31 cellular contexts compared by ENCODE assay signal in the genomic region with DNA sequence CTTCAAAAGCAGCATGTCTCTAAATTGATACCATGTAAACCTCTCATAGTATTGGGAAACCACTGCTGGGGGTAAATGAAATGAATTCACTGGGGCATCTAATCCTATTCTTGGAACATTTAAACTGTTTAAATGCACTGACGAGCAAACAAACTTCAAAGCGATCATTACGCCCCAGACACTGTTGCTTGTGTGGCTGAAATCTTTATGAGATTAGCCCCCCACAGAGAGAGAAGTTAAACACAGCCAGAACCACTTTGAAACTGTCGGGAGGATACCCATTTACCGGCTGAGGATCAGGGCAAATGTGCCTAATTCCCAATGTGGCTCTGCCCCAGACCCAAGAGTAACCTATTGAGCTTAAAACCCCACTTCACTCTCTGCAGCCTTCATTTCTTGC.
DNase-seq lines count a peak whose midpoint lies in the region; ATAC-seq, FAIRE-seq and TF ChIP-seq lines count a peak whose summit lies in the region.
"Had no signal": no experiment of that assay in that cellular context is flagged by ENCODE, and none has a peak within 500 bp of the region (broad histone marks: within the 10 kb centered on the region; RNA-seq: fewer than 3 reads in every experiment).

No MANE protein-coding gene starts in this region.

- H2BK120ac ChIP-seq in H1 (replicated peaks; ENCODE audit: low read depth, low read length) (no peak overlapping the region), mesendoderm (ENCODE audit: low read depth, low read length) (no peak overlapping the region)

- ATAC-seq in aorta (ENCODE audit: low FRiP score) (no peak), left colon (no peak)
- ATAC-seq: GM12878, HCT116, HepG2, K562, T-cell had no signal

- H3K23me2 ChIP-seq in H1 (ENCODE audit: low read depth, low read length): no peaks in the 10 kb centered on the region

- no peaks in the 10 kb centered on the region for H4K20me1 ChIP-seq in H1 (replicated peaks in 1 of 2; ENCODE audit: control insufficient read depth in 1 of 2, insufficient read depth in 2 of 2, low read length in 2 of 2)
- H4K20me1 ChIP-seq: BLaER1 treated with 17β-estradiol and CSF1 and Interleukin-3, amounts not matched to agents 10 nM and 100 nM had no signal

- no peak for TF ChIP-seq POLR2A in H1 (IDR thresholded peaks at IDR 0.05; ENCODE audit: control extremely low read depth in 1 of 2, low read depth in 2 of 2, low read length in 2 of 2)

- H4K5ac ChIP-seq in H1 (ENCODE audit: insufficient read length, low read depth, low read length) (no peak overlapping the region), mesendoderm (ENCODE audit: low read length) (no peak overlapping the region)

- H3K79me2 ChIP-seq in H1 (ENCODE audit: control insufficient read depth in 1 of 2, insufficient read depth in 2 of 2, low read length in 2 of 2) (no peaks in the 10 kb centered on the region), mesendoderm (ENCODE audit: control insufficient read depth, insufficient read depth, low read length) (no peaks in the 10 kb centered on the region)

- no peaks in the 10 kb centered on the region for H3K9me3 ChIP-seq in H1 (ENCODE audit: insufficient read depth in 2 of 2, low read depth in 1 of 2, low read length in 1 of 2)
- no peaks in the 10 kb centered on the region for H3K9me3 ChIP-seq in aorta (ENCODE audit: control insufficient read depth, low read length)
- H3K9me3 ChIP-seq: BLaER1 treated with 17β-estradiol and CSF1 and Interleukin-3, amounts not matched to agents 10 nM and 100 nM; Caco-2; SJSA1 had no signal

- H4K91ac ChIP-seq in H1 (replicated peaks; ENCODE audit: insufficient read length, low read length): no peak overlapping the region

- no peak overlapping the region for H2AFZ ChIP-seq in H1 (ENCODE audit: low read length)

- H2BK5ac ChIP-seq in H1 (ENCODE audit: low read depth, low read length): no peak overlapping the region
- no peak overlapping the region for H2BK5ac ChIP-seq in mesendoderm (ENCODE audit: low read length)

- CTCF ChIA-PET in HEK293T (lab: Yijun Ruan, JAX) (no interaction called here), H1 (lab: Charles Lee; ENCODE audit: partially characterized antibody) (no interaction called here)

- H3K79me1 ChIP-seq in H1 (ENCODE audit: low read depth, low read length) (no peaks in the 10 kb centered on the region), mesendoderm (ENCODE audit: low read length) (no peaks in the 10 kb centered on the region)

- no peak overlapping the region for H3K18ac ChIP-seq in H1 (ENCODE audit: extremely low read depth, low read length)
- H3K18ac ChIP-seq in mesendoderm (ENCODE audit: low read length): no peak overlapping the region

- intact Hi-C loops in aorta (cut with DNase I) (no loop called here), left colon (cut with DNase I, micrococcal nuclease) (no loop called here)

- H4K8ac ChIP-seq in H1 (ENCODE audit: extremely low read depth, insufficient read depth, low read length): no peak overlapping the region
- H4K8ac ChIP-seq in mesendoderm (ENCODE audit: low read depth, low read length): no peak overlapping the region

- no peak overlapping the region for H3K23ac ChIP-seq in H1 (ENCODE audit: insufficient read length)
- no peak overlapping the region for H3K23ac ChIP-seq in mesendoderm (ENCODE audit: low read length)

- H3K56ac ChIP-seq in H1 (replicated peaks; ENCODE audit: insufficient read length, low read depth, low read length) (no peak overlapping the region), mesendoderm (ENCODE audit: low read length) (no peak overlapping the region)

- no peak overlapping the region for H3K14ac ChIP-seq in H1 (ENCODE audit: insufficient read length)

- H2AK5ac ChIP-seq in H1 (ENCODE audit: low read depth, low read length) (no peak overlapping the region), mesendoderm (ENCODE audit: low read length) (no peak overlapping the region)

- no peak for TF ChIP-seq EP300 in H1 (IDR thresholded peaks at IDR 0.05; ENCODE audit: borderline replicate concordance in 1 of 2, low read depth in 2 of 2, low read length in 2 of 2)

- H2BK15ac ChIP-seq in H1 (ENCODE audit: low read length) (no peak overlapping the region), mesendoderm (replicated peaks; ENCODE audit: low read depth) (no peak overlapping the region)

- H3K4me2 ChIP-seq in H1 (ENCODE audit: insufficient read depth in 1 of 2, low read depth in 2 of 2, low read length in 2 of 2) (no peak overlapping the region), mesendoderm (ENCODE audit: low read length) (no peak overlapping the region)
- H3K4me2 ChIP-seq: BLaER1 treated with 17β-estradiol and CSF1 and Interleukin-3, amounts not matched to agents 10 nM and 100 nM had no signal

- DNase-seq in COR-L47 (lab: John Stamatoyannopoulos, UW) (peak; percentile 29), HEK293T (ENCODE audit: extremely low spot score) (peak; percentile 12), H1 (ENCODE audit: low read depth in 1 of 2, low spot score in 2 of 2) (peak in 1 of 2 experiments; percentile 15), mesendoderm (peak; percentile 72), NCI-H2029 treated with DMSO at 0.1 percent for 48 hours (lab: John Stamatoyannopoulos, UW) (no peak), HuH-7.5 (ENCODE audit: low spot score) (no peak), aorta (no peak), left colon (no peak)
- DNase-seq: AML-193; Caco-2; CD4-positive, alpha-beta T cell; GDM1; GOT3; Kasumi-1; NCI-H1092 treated with DMSO at 0.1 percent for 48 hours; NCI-H146; NCI-H2029; NCI-H226; NCI-H510A treated with DMSO at 0.1 percent for 48 hours; NCI-H748 treated with DMSO at 0.1 percent for 48 hours; NK-92 treated with Interleukin-12 subunit alpha and Interleukin-12 subunit beta, amount 100 ng/mL, for 24 hours; Right ventricle myocardium superior; RPMI8226; T-cell had no signal

- H3K27me3 ChIP-seq in H1 (replicated peaks in 1 of 4; ENCODE audit: control insufficient read depth in 3 of 4, extremely low read depth in 1 of 4, insufficient read depth in 3 of 4, low read length in 3 of 4) (peaks cover 0 to 15% (median 8%) of the 10 kb centered on the region in 4 experiments; a peak in 5 of 7 replicates), mesendoderm (ENCODE audit: insufficient read depth, low read length, poor library complexity) (no peaks in the 10 kb centered on the region), aorta (ENCODE audit: control insufficient read depth in 1 of 2, insufficient read depth in 2 of 2, low read length in 1 of 2) (no peaks in the 10 kb centered on the region)
- H3K27me3 ChIP-seq: SJSA1 had no signal

- no peak overlapping the region for H2BK20ac ChIP-seq in H1 (ENCODE audit: low read length)

- peak; percentile 82 for FAIRE-seq in H1 (lab: Jason Lieb, UNC)
- FAIRE-seq: A204.1, GM12878, HepG2, K562 had no signal

- H2BK12ac ChIP-seq in H1 (ENCODE audit: low read depth, low read length): no peak overlapping the region

- peaks cover 0 to 2% (median 0%) of the 10 kb centered on the region in 4 experiments; a peak in 1 of 7 replicates for H3K4me1 ChIP-seq in H1 (replicated peaks in 1 of 4; ENCODE audit: control insufficient read depth in 3 of 4, insufficient read depth in 4 of 4, low read length in 3 of 4)
- peaks cover 1% of the 10 kb centered on the region for H3K4me1 ChIP-seq in mesendoderm (ENCODE audit: control insufficient read depth, low read depth, low read length)
- no peaks in the 10 kb centered on the region for H3K4me1 ChIP-seq in aorta (ENCODE audit: control insufficient read depth in 1 of 2, insufficient read depth in 2 of 2, low read length in 2 of 2)
- H3K4me1 ChIP-seq: BLaER1 treated with 17β-estradiol and CSF1 and Interleukin-3, amounts not matched to agents 10 nM and 100 nM; Caco-2; SJSA1 had no signal

- H3K27ac ChIP-seq in H1 (ENCODE audit: low read depth, low read length) (no peak overlapping the region), mesendoderm (ENCODE audit: low read depth, low read length) (no peak overlapping the region), aorta (ENCODE audit: low read depth in 1 of 2, low read length in 2 of 2) (no peak overlapping the region)
- H3K27ac ChIP-seq: BLaER1 treated with 17β-estradiol and CSF1 and Interleukin-3, amounts not matched to agents 10 nM and 100 nM; SJSA1 had no signal

- no peak overlapping the region for H3K9ac ChIP-seq in H1 (replicated peaks in 1 of 4; ENCODE audit: extremely low read depth in 1 of 4, low read depth in 3 of 4, low read length in 3 of 4)
- H3K9ac ChIP-seq in mesendoderm (ENCODE audit: low read length): no peak overlapping the region
- H3K9ac ChIP-seq: BLaER1 treated with 17β-estradiol and CSF1 and Interleukin-3, amounts not matched to agents 10 nM and 100 nM had no signal

- H3K4ac ChIP-seq in H1 (replicated peaks; ENCODE audit: insufficient read length, low read depth, low read length) (no peak overlapping the region), mesendoderm (ENCODE audit: low read depth, low read length) (no peak overlapping the region)

- H3K36me3 ChIP-seq in H1 (ENCODE audit: control insufficient read depth in 2 of 4, insufficient read depth in 4 of 4, low read length in 3 of 4) (no peaks in the 10 kb centered on the region), mesendoderm (ENCODE audit: control insufficient read depth, insufficient read depth, low read length) (no peaks in the 10 kb centered on the region), aorta (ENCODE audit: control insufficient read depth in 1 of 2, insufficient read depth in 2 of 2, low read length in 1 of 2) (no peaks in the 10 kb centered on the region)
- H3K36me3 ChIP-seq: BLaER1 treated with 17β-estradiol and CSF1 and Interleukin-3, amounts not matched to agents 10 nM and 100 nM; SJSA1 had no signal

- WGBS in H1 (ENCODE audit: extremely low coverage in 1 of 2, insufficient coverage in 1 of 2, insufficient read length in 1 of 2, insufficient replicate concordance in 2 of 2, low coverage in 1 of 2, low lambda C conversion rate in 2 of 2, missing lambda C conversion rate in 1 of 2), 2 experiments: 41% methylated on average over 5 of the region's 5 CpGs; no CpG with 5 or more reads in 1 of the 2 experiments
- no CpG with 5 or more reads among the region's 5 CpGs for WGBS in mesendoderm (ENCODE audit: extremely low coverage, insufficient coverage, low lambda C conversion rate)
- WGBS in aorta, 2 donors: 69 to 76% methylated on average over 5 of the region's 5 CpGs

- H3K4me3 ChIP-seq in H1 (ENCODE audit: extremely low read depth in 1 of 4, insufficient read depth in 2 of 4, low read depth in 3 of 4, low read length in 4 of 4) (no peak overlapping the region), mesendoderm (ENCODE audit: low read length) (no peak overlapping the region), aorta (ENCODE audit: low read length in 2 of 2) (no peak overlapping the region)
- H3K4me3 ChIP-seq: BLaER1 treated with 17β-estradiol and CSF1 and Interleukin-3, amounts not matched to agents 10 nM and 100 nM; GM12878; K562; SJSA1 had no signal

- POLR2A ChIA-PET in HEK293T (lab: Yijun Ruan, JAX) (no interaction called here), H1 (lab: Charles Lee; ENCODE audit: partially characterized antibody) (no interaction called here)

- no peak for TF ChIP-seq RAD21 in H1 (IDR thresholded peaks at IDR 0.05 in 1 of 2, conservative IDR thresholded peaks at IDR 0.05 in 1 of 2; ENCODE audit: low read depth in 2 of 2, low read length in 2 of 2)

- TF ChIP-seq CTCF in H1 (IDR thresholded peaks at IDR 0.05; ENCODE audit: control extremely low read depth in 1 of 3, insufficient read depth in 1 of 3, low read depth in 1 of 3, low read length in 3 of 3): no peak

TF ChIP-seq in HEK293T, 16 proteins besides CTCF, POLR2A, EP300 and RAD21 (continues in another document):
- no peak for TF ChIP-seq L3MBTL2 (conservative IDR thresholded peaks at IDR 0.05)

Comparison
In these comparisons a context has a peak if more than half of its experiments do, and no peak if none do; other contexts are left out.
1. DNase-seq: peak in COR-L47 (single experiment), HEK293T (single experiment) and mesendoderm (single experiment); none in NCI-H2029 treated with DMSO at 0.1 percent for 48 hours (single experiment), HuH-7.5 (single experiment), aorta (0 of 2) and left colon (0 of 2).